Comparison of ENCODE assay signal across 23 cellular contexts in the genomic region with DNA sequence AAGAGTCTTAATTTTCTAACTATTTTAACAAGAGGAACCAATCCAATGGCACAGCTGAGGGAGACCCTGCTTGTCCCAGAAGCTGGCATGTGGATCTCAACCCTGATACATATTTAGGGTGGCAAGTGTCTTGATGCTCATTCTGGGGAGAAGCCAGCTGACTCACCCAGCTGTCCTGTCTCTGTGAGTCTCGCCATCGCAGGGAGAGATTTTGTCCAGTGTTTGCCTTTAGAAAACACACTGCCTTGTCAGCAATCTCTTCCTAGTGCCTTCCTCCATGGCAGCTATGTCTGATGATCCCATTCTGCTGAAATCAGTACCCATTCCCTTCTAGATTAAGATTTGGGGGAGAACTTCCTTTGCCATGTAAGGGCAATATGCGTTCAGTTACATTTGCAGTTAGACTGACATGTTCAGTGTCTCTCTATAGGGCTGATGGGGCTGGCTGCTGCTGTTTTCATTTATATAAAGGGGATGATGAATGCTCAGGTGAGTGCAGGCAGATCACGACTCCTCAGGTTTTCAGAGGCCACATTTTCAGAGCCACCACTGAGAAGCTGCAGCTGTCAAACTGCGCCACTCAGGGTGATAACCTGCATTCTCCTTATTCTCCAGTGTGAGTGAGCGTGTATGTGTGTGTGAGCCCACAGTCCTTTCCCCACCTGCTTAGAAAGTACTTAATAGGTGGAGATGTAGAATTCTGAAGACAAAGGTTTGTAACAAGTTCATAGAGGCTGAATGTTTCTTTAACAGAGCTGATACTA.
"Had no signal": no experiment of that assay in that cellular context is flagged by ENCODE, and none has a peak within 500 bp of the region (broad histone marks: within the 10 kb centered on the region; RNA-seq: fewer than 3 reads in every experiment).

No MANE protein-coding gene starts in this region.

- H3K27me3 Mint-ChIP-seq: activated naive CD8-positive, alpha-beta T cell; stimulated activated naive CD8-positive, alpha-beta T cell treated with anti-CD3 and anti-CD28 coated beads, Interleukin-15, amount 100 ng/mL, for 72 hours had no signal

- H3K4me3 Mint-ChIP-seq: activated naive CD8-positive, alpha-beta T cell; neural progenitor cell; stimulated activated naive CD8-positive, alpha-beta T cell treated with anti-CD3 and anti-CD28 coated beads, Interleukin-15, amount 100 ng/mL, for 72 hours had no signal

- H3K4me3 ChIP-seq: esophagus muscularis mucosa, lung, neural progenitor cell, prostate gland, right atrium auricular region, suprapubic skin, transverse colon, vagina had no signal

- H3K36me3 ChIP-seq: esophagus muscularis mucosa, neural progenitor cell, prostate gland, right atrium auricular region, suprapubic skin, transverse colon, vagina had no signal

- H2AFZ ChIP-seq: neural progenitor cell had no signal

- DNase-seq: activated CD4-positive, alpha-beta T cell treated with anti-CD3 and anti-CD28 coated beads for 1 hour; activated CD4-positive, alpha-beta T cell treated with anti-CD3 and anti-CD28 coated beads, Interleukin-2, amount 50 U/mL, for 4 hours; activated gamma-delta T cell treated with Interleukin-2 at 50 U/mL for 16 hours; amniotic stem cell; dermis blood vessel endothelial cell; effector memory CD4-positive, alpha-beta T cell; glutamatergic neuron; hippocampal formation; islet precursor cell; midbrain; small intestine; stimulated activated CD4-positive, alpha-beta T cell treated with anti-CD3 and anti-CD28 coated beads, Interleukin-4, amount 100 ng/mL, for 1 hour; stimulated activated naive CD8-positive, alpha-beta T cell treated with anti-CD3 and anti-CD28 coated beads, Interleukin-15, amount 100 ng/mL, for 72 hours; transverse colon had no signal

- ATAC-seq: stimulated activated naive CD8-positive, alpha-beta T cell treated with anti-CD3 and anti-CD28 coated beads, Interleukin-15, amount 100 ng/mL, for 72 hours had no signal

- H3K9me3 Mint-ChIP-seq: neural progenitor cell; stimulated activated naive CD8-positive, alpha-beta T cell treated with anti-CD3 and anti-CD28 coated beads, Interleukin-15, amount 100 ng/mL, for 72 hours had no signal

- H3K27me3 ChIP-seq: esophagus muscularis mucosa, neural progenitor cell, right atrium auricular region, suprapubic skin, transverse colon, vagina had no signal

- H3K27ac Mint-ChIP-seq: activated naive CD8-positive, alpha-beta T cell; neural progenitor cell; stimulated activated naive CD8-positive, alpha-beta T cell treated with anti-CD3 and anti-CD28 coated beads, Interleukin-15, amount 100 ng/mL, for 72 hours had no signal

- H3K36me3 Mint-ChIP-seq: activated naive CD8-positive, alpha-beta T cell; neural progenitor cell had no signal

- H3K9ac ChIP-seq: neural progenitor cell had no signal

- H3K4me1 Mint-ChIP-seq: stimulated activated naive CD8-positive, alpha-beta T cell treated with anti-CD3 and anti-CD28 coated beads, Interleukin-15, amount 100 ng/mL, for 72 hours had no signal

- H3K4me2 ChIP-seq: neural progenitor cell had no signal

- H3K9me3 ChIP-seq: prostate gland, right atrium auricular region, suprapubic skin, transverse colon, vagina had no signal

- FAIRE-seq: endothelial cell of umbilical vein had no signal

- H3K27ac ChIP-seq: esophagus muscularis mucosa, neural progenitor cell, prostate gland, right atrium auricular region, suprapubic skin, transverse colon, vagina had no signal

- H3K4me1 ChIP-seq: neural progenitor cell, prostate gland, transverse colon had no signal
